Comparison of ENCODE assay signal across 8 cellular contexts in the genomic region with DNA sequence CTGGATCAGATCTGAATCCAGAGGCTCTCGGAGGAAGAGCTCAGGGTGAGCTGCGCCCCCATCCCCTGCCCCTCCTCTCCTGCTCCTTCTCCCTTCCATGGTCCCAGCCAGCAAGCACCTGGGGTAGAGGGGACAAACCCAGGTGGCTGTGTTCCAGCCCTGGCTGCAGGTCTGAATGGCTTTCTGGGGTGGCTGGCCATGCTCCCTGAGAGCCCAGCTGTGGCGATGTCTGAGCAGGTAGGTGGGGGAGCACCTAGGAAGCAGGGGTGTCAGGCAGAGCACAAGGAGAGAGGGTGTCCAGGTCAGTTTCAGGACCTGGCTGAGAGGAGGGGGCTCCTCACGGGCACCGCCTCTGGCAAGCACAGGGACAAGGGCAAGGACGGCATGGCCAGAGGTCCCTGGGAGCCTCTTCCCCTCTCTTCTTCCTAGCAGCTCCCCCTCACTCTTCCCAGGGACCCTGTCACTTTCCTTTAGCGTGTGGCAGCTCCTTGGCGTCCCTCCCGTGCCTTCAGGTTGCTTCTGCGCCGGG.
DNase-seq lines count a peak whose midpoint lies in the region; ATAC-seq and TF ChIP-seq lines count a peak whose summit lies in the region.

No MANE protein-coding gene starts in this region.

- peak; percentile 40 for DNase-seq in activated CD4-positive, CD25-positive, alpha-beta regulatory T cell treated with anti-CD3 and anti-CD28 coated beads, Interleukin-2, amount 50 U/mL, for 72 hours
- no peak for DNase-seq in activated CD4-positive, CD25-positive, alpha-beta regulatory T cell (lab: John Stamatoyannopoulos, UW)
- DNase-seq in astrocyte of the cerebellum (ENCODE audit: low read depth) (no peak), thoracic aorta (ENCODE audit: low spot score) (no peak), NCI-H1436 treated with DMSO at 0.1 percent for 48 hours (lab: John Stamatoyannopoulos, UW) (no peak)

- H3K27ac ChIP-seq in liver (ENCODE audit: low read depth in 1 of 2, low read length in 2 of 2) = peak overlapping the region; percentile 65 to 77
- H3K27ac ChIP-seq in thoracic aorta = peak overlapping the region in 1 of 2 donors; percentile 49

- in situ Hi-C loops in astrocyte of the cerebellum (cut with HindIII; ENCODE audit: low sequenced_read_pairs) = loop anchor here (25.0 kb wide), 1 partner anchor 339 kb away; no protein-coding TSS in a partner anchor

- H3K9me3 ChIP-seq in liver (ENCODE audit: control insufficient read depth in 4 of 4, low read length in 3 of 4) = no peaks in the 10 kb centered on the region
- no peaks in the 10 kb centered on the region for H3K9me3 ChIP-seq in thoracic aorta

- peak overlapping the region; percentile 47 to 60 for H3K9ac ChIP-seq in liver (ENCODE audit: low read depth in 1 of 2, low read length in 2 of 2)

- TF ChIP-seq RAD21 in liver (IDR thresholded peaks at IDR 0.05) = no peak

- H3K4me3 ChIP-seq in astrocyte of the cerebellum (ENCODE audit: low read depth, low read length) = peak overlapping the region; percentile 45
- H3K4me3 ChIP-seq in liver (ENCODE audit: low read depth in 1 of 3, low read length in 3 of 3) = peak overlapping the region; percentile 50 to 54 (median 53)
- H3K4me3 ChIP-seq in thoracic aorta = peak overlapping the region; percentile 80

- H3K36me3 ChIP-seq in liver (ENCODE audit: control insufficient read depth in 4 of 4, insufficient read depth in 3 of 4, low read depth in 1 of 4, low read length in 3 of 4) (no peaks in the 10 kb centered on the region), thoracic aorta (peaks cover 2% of the 10 kb centered on the region)

- H3K4me1 ChIP-seq in liver (ENCODE audit: control insufficient read depth in 4 of 4, insufficient read depth in 4 of 4, low read length in 3 of 4) (peaks cover 39 to 67% (median 46%) of the 10 kb centered on the region in 4 donors), thoracic aorta (ENCODE audit: control insufficient read depth in 1 of 2, low read depth in 2 of 2) (peaks cover 27 to 58% of the 10 kb centered on the region in 2 donors)

- H3K27me3 ChIP-seq in liver (ENCODE audit: control insufficient read depth in 4 of 4, insufficient read depth in 4 of 4, low read length in 3 of 4) (no peaks in the 10 kb centered on the region), thoracic aorta (replicated peaks; ENCODE audit: insufficient read depth) (no peaks in the 10 kb centered on the region)

- TF ChIP-seq CTCF in astrocyte of the cerebellum (IDR thresholded peaks at IDR 0.05; ENCODE audit: low read depth, low read length, missing control alignments) (no peak), liver (IDR thresholded peaks at IDR 0.05; ENCODE audit: low read depth, low read length, missing input control) (no peak), thoracic aorta (IDR thresholded peaks at IDR 0.05) (no peak)

- ATAC-seq in thoracic aorta (ENCODE audit: insufficient number of reproducible peaks, low FRiP score, low read depth) (no peak), GM21367 (IDR thresholded peaks at IDR 0.05; ENCODE audit: unreplicated experiment) (no peak), HG03439 (IDR thresholded peaks at IDR 0.05; ENCODE audit: unreplicated experiment) (no peak)

- WGBS in liver = 39% methylated on average over 11 of the region's 11 CpGs

TF ChIP-seq in liver, 16 proteins besides CTCF, POLR2A, EP300 and RAD21:
- TF ChIP-seq, protein P1, sequence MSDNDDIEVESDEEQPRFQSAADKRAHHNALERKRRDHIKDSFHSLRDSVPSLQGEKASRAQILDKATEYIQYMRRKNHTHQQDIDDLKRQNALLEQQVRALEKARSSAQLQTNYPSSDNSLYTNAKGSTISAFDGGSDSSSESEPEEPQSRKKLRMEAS (IDR thresholded peaks at IDR 0.05) = no peak
- no peak for TF ChIP-seq JUND (IDR thresholded peaks at IDR 0.05)
- TF ChIP-seq, protein P2, sequence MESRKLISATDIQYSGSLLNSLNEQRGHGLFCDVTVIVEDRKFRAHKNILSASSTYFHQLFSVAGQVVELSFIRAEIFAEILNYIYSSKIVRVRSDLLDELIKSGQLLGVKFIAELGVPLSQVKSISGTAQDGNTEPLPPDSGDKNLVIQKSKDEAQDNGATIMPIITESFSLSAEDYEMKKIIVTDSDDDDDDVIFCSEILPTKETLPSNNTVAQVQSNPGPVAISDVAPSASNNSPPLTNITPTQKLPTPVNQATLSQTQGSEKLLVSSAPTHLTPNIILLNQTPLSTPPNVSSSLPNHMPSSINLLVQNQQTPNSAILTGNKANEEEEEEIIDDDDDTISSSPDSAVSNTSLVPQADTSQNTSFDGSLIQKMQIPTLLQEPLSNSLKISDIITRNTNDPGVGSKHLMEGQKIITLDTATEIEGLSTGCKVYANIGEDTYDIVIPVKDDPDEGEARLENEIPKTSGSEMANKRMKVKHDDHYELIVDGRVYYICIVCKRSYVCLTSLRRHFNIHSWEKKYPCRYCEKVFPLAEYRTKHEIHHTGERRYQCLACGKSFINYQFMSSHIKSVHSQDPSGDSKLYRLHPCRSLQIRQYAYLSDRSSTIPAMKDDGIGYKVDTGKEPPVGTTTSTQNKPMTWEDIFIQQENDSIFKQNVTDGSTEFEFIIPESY (IDR thresholded peaks at IDR 0.05) = no peak
- TF ChIP-seq FOXA2 (IDR thresholded peaks at IDR 0.05) = no peak
- no peak for TF ChIP-seq YY1 (IDR thresholded peaks at IDR 0.05)
- TF ChIP-seq HNF4G (IDR thresholded peaks at IDR 0.05) = no peak
- TF ChIP-seq TAF1 (conservative IDR thresholded peaks at IDR 0.05) = no peak
- TF ChIP-seq, protein P3, sequence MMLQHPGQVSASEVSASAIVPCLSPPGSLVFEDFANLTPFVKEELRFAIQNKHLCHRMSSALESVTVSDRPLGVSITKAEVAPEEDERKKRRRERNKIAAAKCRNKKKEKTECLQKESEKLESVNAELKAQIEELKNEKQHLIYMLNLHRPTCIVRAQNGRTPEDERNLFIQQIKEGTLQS (IDR thresholded peaks at IDR 0.05) = no peak
- no peak for TF ChIP-seq FOXA1 (IDR thresholded peaks at IDR 0.05)
- TF ChIP-seq GABPA (IDR thresholded peaks at IDR 0.05 in 1 of 2, conservative IDR thresholded peaks at IDR 0.05 in 1 of 2) = no peak
- no peak for TF ChIP-seq HNF4A (conservative IDR thresholded peaks at IDR 0.05)
- no peak for TF ChIP-seq EGR1 (IDR thresholded peaks at IDR 0.05; ENCODE audit: low read depth in 2 of 2)
- no peak for TF ChIP-seq SP1 (IDR thresholded peaks at IDR 0.05)
